ENCODE assay signal across 1 cellular context in the genomic region with DNA sequence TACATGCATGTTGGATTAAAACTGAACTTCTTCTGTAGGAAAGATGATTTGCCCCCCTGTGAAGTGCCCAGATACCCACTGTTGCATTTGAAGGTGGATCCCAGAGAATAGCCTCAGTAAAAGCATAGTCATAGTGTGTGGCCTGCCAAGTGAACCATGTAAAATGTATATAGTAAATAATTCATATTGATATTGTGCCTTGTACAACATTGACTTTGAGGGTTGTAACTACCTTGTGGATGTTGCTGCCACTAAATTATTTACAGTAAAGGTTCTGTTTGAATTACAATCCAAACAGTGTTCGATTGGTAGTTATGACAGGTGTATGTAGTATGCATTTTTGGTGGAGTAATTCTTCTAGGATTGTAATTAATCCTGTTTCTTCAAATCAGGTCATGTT.
TF ChIP-seq lines count a peak whose summit lies in the region.

No MANE protein-coding gene starts in this region.

TF ChIP-seq in WTC11, 78 proteins besides CTCF, POLR2A, EP300 and RAD21 (continued from another document):
- TF ChIP-seq, protein P1, sequence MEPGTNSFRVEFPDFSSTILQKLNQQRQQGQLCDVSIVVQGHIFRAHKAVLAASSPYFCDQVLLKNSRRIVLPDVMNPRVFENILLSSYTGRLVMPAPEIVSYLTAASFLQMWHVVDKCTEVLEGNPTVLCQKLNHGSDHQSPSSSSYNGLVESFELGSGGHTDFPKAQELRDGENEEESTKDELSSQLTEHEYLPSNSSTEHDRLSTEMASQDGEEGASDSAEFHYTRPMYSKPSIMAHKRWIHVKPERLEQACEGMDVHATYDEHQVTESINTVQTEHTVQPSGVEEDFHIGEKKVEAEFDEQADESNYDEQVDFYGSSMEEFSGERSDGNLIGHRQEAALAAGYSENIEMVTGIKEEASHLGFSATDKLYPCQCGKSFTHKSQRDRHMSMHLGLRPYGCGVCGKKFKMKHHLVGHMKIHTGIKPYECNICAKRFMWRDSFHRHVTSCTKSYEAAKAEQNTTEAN (CRISPR knock-in tag; IDR thresholded peaks at IDR 0.05): no peak
- TF ChIP-seq, protein P2, sequence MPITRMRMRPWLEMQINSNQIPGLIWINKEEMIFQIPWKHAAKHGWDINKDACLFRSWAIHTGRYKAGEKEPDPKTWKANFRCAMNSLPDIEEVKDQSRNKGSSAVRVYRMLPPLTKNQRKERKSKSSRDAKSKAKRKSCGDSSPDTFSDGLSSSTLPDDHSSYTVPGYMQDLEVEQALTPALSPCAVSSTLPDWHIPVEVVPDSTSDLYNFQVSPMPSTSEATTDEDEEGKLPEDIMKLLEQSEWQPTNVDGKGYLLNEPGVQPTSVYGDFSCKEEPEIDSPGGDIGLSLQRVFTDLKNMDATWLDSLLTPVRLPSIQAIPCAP (CRISPR knock-in tag; IDR thresholded peaks at IDR 0.05): no peak
- TF ChIP-seq, protein P3, sequence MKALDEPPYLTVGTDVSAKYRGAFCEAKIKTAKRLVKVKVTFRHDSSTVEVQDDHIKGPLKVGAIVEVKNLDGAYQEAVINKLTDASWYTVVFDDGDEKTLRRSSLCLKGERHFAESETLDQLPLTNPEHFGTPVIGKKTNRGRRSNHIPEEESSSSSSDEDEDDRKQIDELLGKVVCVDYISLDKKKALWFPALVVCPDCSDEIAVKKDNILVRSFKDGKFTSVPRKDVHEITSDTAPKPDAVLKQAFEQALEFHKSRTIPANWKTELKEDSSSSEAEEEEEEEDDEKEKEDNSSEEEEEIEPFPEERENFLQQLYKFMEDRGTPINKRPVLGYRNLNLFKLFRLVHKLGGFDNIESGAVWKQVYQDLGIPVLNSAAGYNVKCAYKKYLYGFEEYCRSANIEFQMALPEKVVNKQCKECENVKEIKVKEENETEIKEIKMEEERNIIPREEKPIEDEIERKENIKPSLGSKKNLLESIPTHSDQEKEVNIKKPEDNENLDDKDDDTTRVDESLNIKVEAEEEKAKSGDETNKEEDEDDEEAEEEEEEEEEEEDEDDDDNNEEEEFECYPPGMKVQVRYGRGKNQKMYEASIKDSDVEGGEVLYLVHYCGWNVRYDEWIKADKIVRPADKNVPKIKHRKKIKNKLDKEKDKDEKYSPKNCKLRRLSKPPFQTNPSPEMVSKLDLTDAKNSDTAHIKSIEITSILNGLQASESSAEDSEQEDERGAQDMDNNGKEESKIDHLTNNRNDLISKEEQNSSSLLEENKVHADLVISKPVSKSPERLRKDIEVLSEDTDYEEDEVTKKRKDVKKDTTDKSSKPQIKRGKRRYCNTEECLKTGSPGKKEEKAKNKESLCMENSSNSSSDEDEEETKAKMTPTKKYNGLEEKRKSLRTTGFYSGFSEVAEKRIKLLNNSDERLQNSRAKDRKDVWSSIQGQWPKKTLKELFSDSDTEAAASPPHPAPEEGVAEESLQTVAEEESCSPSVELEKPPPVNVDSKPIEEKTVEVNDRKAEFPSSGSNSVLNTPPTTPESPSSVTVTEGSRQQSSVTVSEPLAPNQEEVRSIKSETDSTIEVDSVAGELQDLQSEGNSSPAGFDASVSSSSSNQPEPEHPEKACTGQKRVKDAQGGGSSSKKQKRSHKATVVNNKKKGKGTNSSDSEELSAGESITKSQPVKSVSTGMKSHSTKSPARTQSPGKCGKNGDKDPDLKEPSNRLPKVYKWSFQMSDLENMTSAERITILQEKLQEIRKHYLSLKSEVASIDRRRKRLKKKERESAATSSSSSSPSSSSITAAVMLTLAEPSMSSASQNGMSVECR (CRISPR knock-in tag; IDR thresholded peaks at IDR 0.05; ENCODE audit: borderline replicate concordance): no peak
- TF ChIP-seq, protein P4, sequence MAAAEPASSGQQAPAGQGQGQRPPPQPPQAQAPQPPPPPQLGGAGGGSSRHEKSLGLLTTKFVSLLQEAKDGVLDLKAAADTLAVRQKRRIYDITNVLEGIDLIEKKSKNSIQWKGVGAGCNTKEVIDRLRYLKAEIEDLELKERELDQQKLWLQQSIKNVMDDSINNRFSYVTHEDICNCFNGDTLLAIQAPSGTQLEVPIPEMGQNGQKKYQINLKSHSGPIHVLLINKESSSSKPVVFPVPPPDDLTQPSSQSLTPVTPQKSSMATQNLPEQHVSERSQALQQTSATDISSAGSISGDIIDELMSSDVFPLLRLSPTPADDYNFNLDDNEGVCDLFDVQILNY (CRISPR knock-in tag; IDR thresholded peaks at IDR 0.05): no peak
- TF ChIP-seq, protein P5, sequence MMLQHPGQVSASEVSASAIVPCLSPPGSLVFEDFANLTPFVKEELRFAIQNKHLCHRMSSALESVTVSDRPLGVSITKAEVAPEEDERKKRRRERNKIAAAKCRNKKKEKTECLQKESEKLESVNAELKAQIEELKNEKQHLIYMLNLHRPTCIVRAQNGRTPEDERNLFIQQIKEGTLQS (CRISPR knock-in tag; conservative IDR thresholded peaks at IDR 0.05): no peak
- TF ChIP-seq, protein P6, sequence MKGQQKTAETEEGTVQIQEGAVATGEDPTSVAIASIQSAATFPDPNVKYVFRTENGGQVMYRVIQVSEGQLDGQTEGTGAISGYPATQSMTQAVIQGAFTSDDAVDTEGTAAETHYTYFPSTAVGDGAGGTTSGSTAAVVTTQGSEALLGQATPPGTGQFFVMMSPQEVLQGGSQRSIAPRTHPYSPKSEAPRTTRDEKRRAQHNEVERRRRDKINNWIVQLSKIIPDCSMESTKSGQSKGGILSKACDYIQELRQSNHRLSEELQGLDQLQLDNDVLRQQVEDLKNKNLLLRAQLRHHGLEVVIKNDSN (CRISPR knock-in tag; IDR thresholded peaks at IDR 0.05): no peak
- TF ChIP-seq, protein P7, sequence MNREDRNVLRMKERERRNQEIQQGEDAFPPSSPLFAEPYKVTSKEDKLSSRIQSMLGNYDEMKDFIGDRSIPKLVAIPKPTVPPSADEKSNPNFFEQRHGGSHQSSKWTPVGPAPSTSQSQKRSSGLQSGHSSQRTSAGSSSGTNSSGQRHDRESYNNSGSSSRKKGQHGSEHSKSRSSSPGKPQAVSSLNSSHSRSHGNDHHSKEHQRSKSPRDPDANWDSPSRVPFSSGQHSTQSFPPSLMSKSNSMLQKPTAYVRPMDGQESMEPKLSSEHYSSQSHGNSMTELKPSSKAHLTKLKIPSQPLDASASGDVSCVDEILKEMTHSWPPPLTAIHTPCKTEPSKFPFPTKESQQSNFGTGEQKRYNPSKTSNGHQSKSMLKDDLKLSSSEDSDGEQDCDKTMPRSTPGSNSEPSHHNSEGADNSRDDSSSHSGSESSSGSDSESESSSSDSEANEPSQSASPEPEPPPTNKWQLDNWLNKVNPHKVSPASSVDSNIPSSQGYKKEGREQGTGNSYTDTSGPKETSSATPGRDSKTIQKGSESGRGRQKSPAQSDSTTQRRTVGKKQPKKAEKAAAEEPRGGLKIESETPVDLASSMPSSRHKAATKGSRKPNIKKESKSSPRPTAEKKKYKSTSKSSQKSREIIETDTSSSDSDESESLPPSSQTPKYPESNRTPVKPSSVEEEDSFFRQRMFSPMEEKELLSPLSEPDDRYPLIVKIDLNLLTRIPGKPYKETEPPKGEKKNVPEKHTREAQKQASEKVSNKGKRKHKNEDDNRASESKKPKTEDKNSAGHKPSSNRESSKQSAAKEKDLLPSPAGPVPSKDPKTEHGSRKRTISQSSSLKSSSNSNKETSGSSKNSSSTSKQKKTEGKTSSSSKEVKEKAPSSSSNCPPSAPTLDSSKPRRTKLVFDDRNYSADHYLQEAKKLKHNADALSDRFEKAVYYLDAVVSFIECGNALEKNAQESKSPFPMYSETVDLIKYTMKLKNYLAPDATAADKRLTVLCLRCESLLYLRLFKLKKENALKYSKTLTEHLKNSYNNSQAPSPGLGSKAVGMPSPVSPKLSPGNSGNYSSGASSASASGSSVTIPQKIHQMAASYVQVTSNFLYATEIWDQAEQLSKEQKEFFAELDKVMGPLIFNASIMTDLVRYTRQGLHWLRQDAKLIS (CRISPR knock-in tag; IDR thresholded peaks at IDR 0.05; ENCODE audit: borderline replicate concordance): no peak
